Comparison of ENCODE assay signal across 4 cellular contexts in the genomic region with DNA sequence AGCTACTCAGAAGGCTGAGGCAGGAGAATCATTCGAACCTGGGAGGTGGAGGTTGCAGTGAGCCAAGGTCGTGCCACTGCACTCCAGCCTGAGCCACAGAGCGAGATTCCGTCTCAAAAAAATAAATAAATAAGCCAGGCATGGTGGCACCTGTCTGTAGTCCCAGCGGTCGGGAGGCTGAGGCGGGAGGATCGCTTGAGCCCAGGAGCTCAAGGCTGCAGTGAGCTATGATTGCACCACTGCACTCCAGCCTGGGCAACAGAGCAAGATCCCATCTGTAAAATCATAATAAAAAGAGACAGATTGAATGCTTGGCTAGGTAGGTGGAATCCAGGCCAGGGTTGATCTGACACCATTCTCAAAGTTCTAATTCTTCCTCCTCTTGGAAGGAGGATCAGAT. TPM values are rescaled to one million over a fixed set of nuclear protein-coding genes. Genes with fewer than 3 reads are reported as not detected.
"Had no signal": no experiment of that assay in that cellular context is flagged by ENCODE, and none has a peak within 500 bp of the region (broad histone marks: within the 10 kb centered on the region; RNA-seq: fewer than 3 reads in every experiment).

No MANE protein-coding gene starts in this region.

RNA-seq across cellular contexts. Expression of a gene that starts 3.7 kb away (rescaled TPM):
- total RNA-seq: activated naive CD8-positive, alpha-beta T cell treated with anti-CD3 and anti-CD28 coated beads for 36 hours had no signal

RNA-seq across cellular contexts. Expression of a gene that starts 36.5 kb away (rescaled TPM):
- total RNA-seq: activated CD4-positive, alpha-beta T cell treated with anti-CD3 and anti-CD28 coated beads, Interleukin-2, amount 10 ng/mL, durations not matched to agents 24 days and 14 days; PC-9; Right ventricle myocardium superior had no signal
